ENCODE assay signal across 1 cellular context in the genomic region with DNA sequence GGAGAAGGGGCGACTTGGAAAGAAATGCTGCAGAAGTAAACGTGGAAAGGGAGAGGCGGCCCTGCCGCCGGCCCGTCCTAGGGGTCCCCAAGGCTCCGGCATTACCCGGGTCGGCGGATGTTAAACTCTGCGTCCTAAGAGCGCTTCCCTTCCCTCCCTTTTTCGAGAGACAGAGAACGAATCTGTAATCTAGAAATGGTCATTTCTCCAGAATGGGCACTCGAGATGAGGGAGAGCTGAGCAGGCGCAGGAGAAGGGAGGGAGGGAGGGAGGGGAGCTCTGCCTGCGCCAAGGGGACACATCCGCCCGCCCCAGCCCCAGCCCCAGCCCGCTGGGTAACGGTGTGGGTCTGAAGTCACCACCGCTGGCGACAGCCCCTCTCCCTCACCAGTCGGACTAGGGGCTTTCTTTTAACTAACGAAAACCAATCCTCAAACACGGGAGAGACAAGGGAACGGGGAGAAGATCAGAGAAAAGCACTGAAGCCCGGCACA.
TF ChIP-seq lines count a peak whose summit lies in the region.

No MANE protein-coding gene starts in this region.

TF ChIP-seq in A549, 52 proteins besides CTCF, POLR2A, EP300 and RAD21 (continued from another document):
- TF ChIP-seq, protein P1, sequence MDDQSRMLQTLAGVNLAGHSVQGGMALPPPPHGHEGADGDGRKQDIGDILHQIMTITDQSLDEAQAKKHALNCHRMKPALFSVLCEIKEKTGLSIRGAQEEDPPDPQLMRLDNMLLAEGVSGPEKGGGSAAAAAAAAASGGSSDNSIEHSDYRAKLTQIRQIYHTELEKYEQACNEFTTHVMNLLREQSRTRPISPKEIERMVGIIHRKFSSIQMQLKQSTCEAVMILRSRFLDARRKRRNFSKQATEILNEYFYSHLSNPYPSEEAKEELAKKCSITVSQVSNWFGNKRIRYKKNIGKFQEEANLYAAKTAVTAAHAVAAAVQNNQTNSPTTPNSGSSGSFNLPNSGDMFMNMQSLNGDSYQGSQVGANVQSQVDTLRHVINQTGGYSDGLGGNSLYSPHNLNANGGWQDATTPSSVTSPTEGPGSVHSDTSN (IDR thresholded peaks at IDR 0.05), result no peak
- TF ChIP-seq SREBF2 (IDR thresholded peaks at IDR 0.05) (no peak), KDM1A (IDR thresholded peaks at IDR 0.05; ENCODE audit: low read depth) (no peak)
